ENCODE assay signal across 1 cellular context in genomic region chr19:57559404-57560025, GRCh38.
A peak's percentile ranks its signal among the peaks of the same experiment; 100 is the strongest.
TF ChIP-seq lines count a peak whose summit lies in the region.

ZNF550 (minus strand) TSS chr19:57559863; CDS start chr19:57559682, 181 bp downstream.

TF ChIP-seq in HepG2, 621 proteins besides CTCF, POLR2A, EP300 and RAD21 (continued from another document and continues in another):
- TF ChIP-seq HMGXB3 (CRISPR knock-in tag; IDR thresholded peaks at IDR 0.05; ENCODE audit: borderline replicate concordance) (peak; percentile 57), PHB2 (IDR thresholded peaks at IDR 0.05; ENCODE audit: partially characterized antibody) (no peak), ZKSCAN1 (IDR thresholded peaks at IDR 0.05; ENCODE audit: low read length) (no peak), TP53 (CRISPR knock-in tag; conservative IDR thresholded peaks at IDR 0.05) (no peak), KLF9 (CRISPR knock-in tag; IDR thresholded peaks at IDR 0.05; ENCODE audit: low read depth) (0 out of 2 replicates have a peak, but pooled peaks have one; percentile 65), GMEB1 (CRISPR knock-in tag; IDR thresholded peaks at IDR 0.05; ENCODE audit: borderline replicate concordance) (peak; percentile 92), KDM4B (CRISPR knock-in tag; IDR thresholded peaks at IDR 0.05) (no peak), IKZF1 (IDR thresholded peaks at IDR 0.05) (no peak), SAP130 (CRISPR knock-in tag; IDR thresholded peaks at IDR 0.05; ENCODE audit: low read depth) (peak; percentile 95), NFATC3 (CRISPR knock-in tag; IDR thresholded peaks at IDR 0.05) (no peak), GATAD1 (CRISPR knock-in tag; IDR thresholded peaks at IDR 0.05) (peak; percentile 87), GMEB2 (CRISPR knock-in tag; IDR thresholded peaks at IDR 0.05; ENCODE audit: low read depth) (peak; percentile 62), TAF1 (CRISPR knock-in tag; IDR thresholded peaks at IDR 0.05) (peak; percentile 81), HDAC1 (CRISPR knock-in tag; IDR thresholded peaks at IDR 0.05) (peak; percentile 91), ZNF230 (CRISPR knock-in tag; IDR thresholded peaks at IDR 0.05) (peak; percentile 78; the same call in 1 of the 2 replicates), ZSCAN22 (CRISPR knock-in tag; IDR thresholded peaks at IDR 0.05) (peak; percentile 43; the same call in 1 of the 2 replicates), ZNF510 (CRISPR knock-in tag; IDR thresholded peaks at IDR 0.05; ENCODE audit: low read depth) (peak; percentile 68; the same call in 1 of the 2 replicates), PAWR (CRISPR knock-in tag; IDR thresholded peaks at IDR 0.05; ENCODE audit: borderline replicate concordance) (0 out of 2 replicates have a peak, but pooled peaks have one; percentile 46), CBFB (CRISPR knock-in tag; IDR thresholded peaks at IDR 0.05) (peak; percentile 41; the same call in 1 of the 2 replicates), KDM5A (IDR thresholded peaks at IDR 0.05; ENCODE audit: borderline replicate concordance, low read length) (peak; percentile 68; the same call in 1 of the 2 replicates), ZNF441 (CRISPR knock-in tag; IDR thresholded peaks at IDR 0.05; ENCODE audit: borderline replicate concordance) (0 out of 2 replicates have a peak, but pooled peaks have one; percentile 30), ZMAT5 (CRISPR knock-in tag; IDR thresholded peaks at IDR 0.05; ENCODE audit: borderline replicate concordance, low read depth) (no peak), NFYC (CRISPR knock-in tag; IDR thresholded peaks at IDR 0.05) (peak; percentile 54), GPBP1L1 (CRISPR knock-in tag; IDR thresholded peaks at IDR 0.05) (no peak), AKAP8 (CRISPR knock-in tag; IDR thresholded peaks at IDR 0.05) (peak; percentile 33; the same call in 1 of the 2 replicates), PRMT3 (CRISPR knock-in tag; IDR thresholded peaks at IDR 0.05; ENCODE audit: borderline replicate concordance, low read depth) (no peak), ARID4A (CRISPR knock-in tag; IDR thresholded peaks at IDR 0.05; ENCODE audit: borderline replicate concordance) (peak; percentile 91), ZNF605 (CRISPR knock-in tag; IDR thresholded peaks at IDR 0.05) (0 out of 2 replicates have a peak, but pooled peaks have one; percentile 39), EHMT2 (IDR thresholded peaks at IDR 0.05; ENCODE audit: borderline replicate concordance, low read depth, low read length) (no peak), RERE (CRISPR knock-in tag; IDR thresholded peaks at IDR 0.05; ENCODE audit: low read depth) (no peak), YEATS2 (CRISPR knock-in tag; IDR thresholded peaks at IDR 0.05; ENCODE audit: borderline replicate concordance) (peak; percentile 86; the same call in 1 of the 2 replicates), JARID2 (CRISPR knock-in tag; IDR thresholded peaks at IDR 0.05; ENCODE audit: insufficient replicate concordance) (no peak), RXRA (CRISPR knock-in tag; IDR thresholded peaks at IDR 0.05) (0 out of 2 replicates have a peak, but pooled peaks have one; percentile 10), POLR2G (IDR thresholded peaks at IDR 0.05; ENCODE audit: low read depth, low read length) (peak; percentile 81), CHD2 (IDR thresholded peaks at IDR 0.05; ENCODE audit: low read depth, low read length) (no peak), TAF15 (IDR thresholded peaks at IDR 0.05; ENCODE audit: low read depth, low read length, poor library complexity, severe bottlenecking) (peak; percentile 23), TFAP4 (IDR thresholded peaks at IDR 0.05; ENCODE audit: borderline replicate concordance, low read depth) (no peak)
